In the genomic region with DNA sequence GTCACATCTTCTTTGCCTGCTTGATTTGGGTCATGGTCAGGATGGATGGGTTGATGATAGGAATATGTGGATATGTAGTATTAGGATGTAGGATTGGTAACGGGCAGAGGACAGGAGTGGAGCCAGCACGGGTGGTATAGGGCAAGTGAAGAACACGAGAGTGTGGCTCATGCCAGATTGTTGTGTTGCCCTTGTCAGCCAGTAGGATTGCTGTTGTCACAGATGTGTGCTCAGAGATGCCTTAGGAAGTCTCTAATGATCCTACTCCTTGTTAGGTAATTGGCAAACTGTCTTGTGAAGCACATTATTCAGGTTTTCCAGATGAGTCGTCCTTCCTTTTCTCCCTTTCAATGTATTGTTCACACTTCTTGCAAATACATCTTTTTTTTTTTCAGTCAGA, we compare ENCODE assay signal across 1 cellular context.
A peak's percentile ranks its signal among the peaks of the same experiment; 100 is the strongest.
TF ChIP-seq lines count a peak whose summit lies in the region.

No MANE protein-coding gene starts in this region.

TF ChIP-seq in GM12878, 131 proteins besides CTCF, POLR2A, EP300 and RAD21 (continued from another document):
- TF ChIP-seq, protein P1, sequence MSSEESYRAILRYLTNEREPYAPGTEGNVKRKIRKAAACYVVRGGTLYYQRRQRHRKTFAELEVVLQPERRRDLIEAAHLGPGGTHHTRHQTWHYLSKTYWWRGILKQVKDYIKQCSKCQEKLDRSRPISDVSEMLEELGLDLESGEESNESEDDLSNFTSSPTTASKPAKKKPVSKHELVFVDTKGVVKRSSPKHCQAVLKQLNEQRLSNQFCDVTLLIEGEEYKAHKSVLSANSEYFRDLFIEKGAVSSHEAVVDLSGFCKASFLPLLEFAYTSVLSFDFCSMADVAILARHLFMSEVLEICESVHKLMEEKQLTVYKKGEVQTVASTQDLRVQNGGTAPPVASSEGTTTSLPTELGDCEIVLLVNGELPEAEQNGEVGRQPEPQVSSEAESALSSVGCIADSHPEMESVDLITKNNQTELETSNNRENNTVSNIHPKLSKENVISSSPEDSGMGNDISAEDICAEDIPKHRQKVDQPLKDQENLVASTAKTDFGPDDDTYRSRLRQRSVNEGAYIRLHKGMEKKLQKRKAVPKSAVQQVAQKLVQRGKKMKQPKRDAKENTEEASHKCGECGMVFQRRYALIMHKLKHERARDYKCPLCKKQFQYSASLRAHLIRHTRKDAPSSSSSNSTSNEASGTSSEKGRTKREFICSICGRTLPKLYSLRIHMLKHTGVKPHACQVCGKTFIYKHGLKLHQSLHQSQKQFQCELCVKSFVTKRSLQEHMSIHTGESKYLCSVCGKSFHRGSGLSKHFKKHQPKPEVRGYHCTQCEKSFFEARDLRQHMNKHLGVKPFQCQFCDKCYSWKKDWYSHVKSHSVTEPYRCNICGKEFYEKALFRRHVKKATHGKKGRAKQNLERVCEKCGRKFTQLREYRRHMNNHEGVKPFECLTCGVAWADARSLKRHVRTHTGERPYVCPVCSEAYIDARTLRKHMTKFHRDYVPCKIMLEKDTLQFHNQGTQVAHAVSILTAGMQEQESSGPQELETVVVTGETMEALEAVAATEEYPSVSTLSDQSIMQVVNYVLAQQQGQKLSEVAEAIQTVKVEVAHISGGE (CRISPR knock-in tag; IDR thresholded peaks at IDR 0.05) = no peak
- TF ChIP-seq CHD4 (IDR thresholded peaks at IDR 0.05) (no peak), PAX5 (IDR thresholded peaks at IDR 0.05; ENCODE audit: borderline replicate concordance, low read depth, low read length) (no peak), GABPA (IDR thresholded peaks at IDR 0.05; ENCODE audit: low read depth) (no peak), TBL1XR1 (IDR thresholded peaks at IDR 0.05; ENCODE audit: low read depth, low read length) (no peak), ESRRA (IDR thresholded peaks at IDR 0.05; ENCODE audit: low read length) (no peak), ZNF217 (IDR thresholded peaks at IDR 0.05) (0 out of 2 replicates have a peak, but pooled peaks have one; percentile 20), MTA3 (IDR thresholded peaks at IDR 0.05; ENCODE audit: borderline replicate concordance, low read length) (no peak), RAD51 (IDR thresholded peaks at IDR 0.05) (no peak), SUZ12 (IDR thresholded peaks at IDR 0.05; ENCODE audit: unreplicated experiment) (no peak), POLR2AphosphoS5 (IDR thresholded peaks at IDR 0.05; ENCODE audit: low read length) (no peak), BHLHE40 (IDR thresholded peaks at IDR 0.05; ENCODE audit: borderline replicate concordance in 1 of 2, low read depth in 2 of 2, low read length in 1 of 2) (peak; percentile 40 to 70; a peak in 2 of 4 replicates), WRNIP1 (IDR thresholded peaks at IDR 0.05; ENCODE audit: borderline replicate concordance, low read depth, low read length) (no peak), ZNF24 (IDR thresholded peaks at IDR 0.05) (peak; percentile 23; the same call in 1 of the 2 replicates)
- TF ChIP-seq, protein P2, sequence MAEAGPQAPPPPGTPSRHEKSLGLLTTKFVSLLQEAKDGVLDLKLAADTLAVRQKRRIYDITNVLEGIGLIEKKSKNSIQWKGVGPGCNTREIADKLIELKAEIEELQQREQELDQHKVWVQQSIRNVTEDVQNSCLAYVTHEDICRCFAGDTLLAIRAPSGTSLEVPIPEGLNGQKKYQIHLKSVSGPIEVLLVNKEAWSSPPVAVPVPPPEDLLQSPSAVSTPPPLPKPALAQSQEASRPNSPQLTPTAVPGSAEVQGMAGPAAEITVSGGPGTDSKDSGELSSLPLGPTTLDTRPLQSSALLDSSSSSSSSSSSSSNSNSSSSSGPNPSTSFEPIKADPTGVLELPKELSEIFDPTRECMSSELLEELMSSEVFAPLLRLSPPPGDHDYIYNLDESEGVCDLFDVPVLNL (IDR thresholded peaks at IDR 0.05; ENCODE audit: low read depth, low read length) = no peak
- TF ChIP-seq, protein P3, sequence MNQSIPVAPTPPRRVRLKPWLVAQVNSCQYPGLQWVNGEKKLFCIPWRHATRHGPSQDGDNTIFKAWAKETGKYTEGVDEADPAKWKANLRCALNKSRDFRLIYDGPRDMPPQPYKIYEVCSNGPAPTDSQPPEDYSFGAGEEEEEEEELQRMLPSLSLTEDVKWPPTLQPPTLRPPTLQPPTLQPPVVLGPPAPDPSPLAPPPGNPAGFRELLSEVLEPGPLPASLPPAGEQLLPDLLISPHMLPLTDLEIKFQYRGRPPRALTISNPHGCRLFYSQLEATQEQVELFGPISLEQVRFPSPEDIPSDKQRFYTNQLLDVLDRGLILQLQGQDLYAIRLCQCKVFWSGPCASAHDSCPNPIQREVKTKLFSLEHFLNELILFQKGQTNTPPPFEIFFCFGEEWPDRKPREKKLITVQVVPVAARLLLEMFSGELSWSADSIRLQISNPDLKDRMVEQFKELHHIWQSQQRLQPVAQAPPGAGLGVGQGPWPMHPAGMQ (IDR thresholded peaks at IDR 0.05; ENCODE audit: borderline replicate concordance) = no peak
- TF ChIP-seq, protein P4, sequence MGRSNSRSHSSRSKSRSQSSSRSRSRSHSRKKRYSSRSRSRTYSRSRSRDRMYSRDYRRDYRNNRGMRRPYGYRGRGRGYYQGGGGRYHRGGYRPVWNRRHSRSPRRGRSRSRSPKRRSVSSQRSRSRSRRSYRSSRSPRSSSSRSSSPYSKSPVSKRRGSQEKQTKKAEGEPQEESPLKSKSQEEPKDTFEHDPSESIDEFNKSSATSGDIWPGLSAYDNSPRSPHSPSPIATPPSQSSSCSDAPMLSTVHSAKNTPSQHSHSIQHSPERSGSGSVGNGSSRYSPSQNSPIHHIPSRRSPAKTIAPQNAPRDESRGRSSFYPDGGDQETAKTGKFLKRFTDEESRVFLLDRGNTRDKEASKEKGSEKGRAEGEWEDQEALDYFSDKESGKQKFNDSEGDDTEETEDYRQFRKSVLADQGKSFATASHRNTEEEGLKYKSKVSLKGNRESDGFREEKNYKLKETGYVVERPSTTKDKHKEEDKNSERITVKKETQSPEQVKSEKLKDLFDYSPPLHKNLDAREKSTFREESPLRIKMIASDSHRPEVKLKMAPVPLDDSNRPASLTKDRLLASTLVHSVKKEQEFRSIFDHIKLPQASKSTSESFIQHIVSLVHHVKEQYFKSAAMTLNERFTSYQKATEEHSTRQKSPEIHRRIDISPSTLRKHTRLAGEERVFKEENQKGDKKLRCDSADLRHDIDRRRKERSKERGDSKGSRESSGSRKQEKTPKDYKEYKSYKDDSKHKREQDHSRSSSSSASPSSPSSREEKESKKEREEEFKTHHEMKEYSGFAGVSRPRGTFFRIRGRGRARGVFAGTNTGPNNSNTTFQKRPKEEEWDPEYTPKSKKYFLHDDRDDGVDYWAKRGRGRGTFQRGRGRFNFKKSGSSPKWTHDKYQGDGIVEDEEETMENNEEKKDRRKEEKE (IDR thresholded peaks at IDR 0.05) = no peak
- TF ChIP-seq, protein P5, sequence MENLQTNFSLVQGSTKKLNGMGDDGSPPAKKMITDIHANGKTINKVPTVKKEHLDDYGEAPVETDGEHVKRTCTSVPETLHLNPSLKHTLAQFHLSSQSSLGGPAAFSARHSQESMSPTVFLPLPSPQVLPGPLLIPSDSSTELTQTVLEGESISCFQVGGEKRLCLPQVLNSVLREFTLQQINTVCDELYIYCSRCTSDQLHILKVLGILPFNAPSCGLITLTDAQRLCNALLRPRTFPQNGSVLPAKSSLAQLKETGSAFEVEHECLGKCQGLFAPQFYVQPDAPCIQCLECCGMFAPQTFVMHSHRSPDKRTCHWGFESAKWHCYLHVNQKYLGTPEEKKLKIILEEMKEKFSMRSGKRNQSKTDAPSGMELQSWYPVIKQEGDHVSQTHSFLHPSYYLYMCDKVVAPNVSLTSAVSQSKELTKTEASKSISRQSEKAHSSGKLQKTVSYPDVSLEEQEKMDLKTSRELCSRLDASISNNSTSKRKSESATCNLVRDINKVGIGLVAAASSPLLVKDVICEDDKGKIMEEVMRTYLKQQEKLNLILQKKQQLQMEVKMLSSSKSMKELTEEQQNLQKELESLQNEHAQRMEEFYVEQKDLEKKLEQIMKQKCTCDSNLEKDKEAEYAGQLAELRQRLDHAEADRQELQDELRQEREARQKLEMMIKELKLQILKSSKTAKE (IDR thresholded peaks at IDR 0.05; ENCODE audit: low read depth, poor library complexity, severe bottlenecking) = no peak
- TF ChIP-seq, protein P6, sequence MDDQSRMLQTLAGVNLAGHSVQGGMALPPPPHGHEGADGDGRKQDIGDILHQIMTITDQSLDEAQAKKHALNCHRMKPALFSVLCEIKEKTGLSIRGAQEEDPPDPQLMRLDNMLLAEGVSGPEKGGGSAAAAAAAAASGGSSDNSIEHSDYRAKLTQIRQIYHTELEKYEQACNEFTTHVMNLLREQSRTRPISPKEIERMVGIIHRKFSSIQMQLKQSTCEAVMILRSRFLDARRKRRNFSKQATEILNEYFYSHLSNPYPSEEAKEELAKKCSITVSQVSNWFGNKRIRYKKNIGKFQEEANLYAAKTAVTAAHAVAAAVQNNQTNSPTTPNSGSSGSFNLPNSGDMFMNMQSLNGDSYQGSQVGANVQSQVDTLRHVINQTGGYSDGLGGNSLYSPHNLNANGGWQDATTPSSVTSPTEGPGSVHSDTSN (IDR thresholded peaks at IDR 0.05; ENCODE audit: insufficient replicate concordance, low read depth, low read length) = peak; percentile 15
- TF ChIP-seq, protein P7, sequence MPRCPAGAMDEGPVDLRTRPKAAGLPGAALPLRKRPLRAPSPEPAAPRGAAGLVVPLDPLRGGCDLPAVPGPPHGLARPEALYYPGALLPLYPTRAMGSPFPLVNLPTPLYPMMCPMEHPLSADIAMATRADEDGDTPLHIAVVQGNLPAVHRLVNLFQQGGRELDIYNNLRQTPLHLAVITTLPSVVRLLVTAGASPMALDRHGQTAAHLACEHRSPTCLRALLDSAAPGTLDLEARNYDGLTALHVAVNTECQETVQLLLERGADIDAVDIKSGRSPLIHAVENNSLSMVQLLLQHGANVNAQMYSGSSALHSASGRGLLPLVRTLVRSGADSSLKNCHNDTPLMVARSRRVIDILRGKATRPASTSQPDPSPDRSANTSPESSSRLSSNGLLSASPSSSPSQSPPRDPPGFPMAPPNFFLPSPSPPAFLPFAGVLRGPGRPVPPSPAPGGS (IDR thresholded peaks at IDR 0.05; ENCODE audit: borderline replicate concordance, insufficient read depth, low read depth, low read length, poor library complexity, severe bottlenecking) = no peak
